Comparison of ENCODE assay signal across 16 cellular contexts in the genomic region with DNA sequence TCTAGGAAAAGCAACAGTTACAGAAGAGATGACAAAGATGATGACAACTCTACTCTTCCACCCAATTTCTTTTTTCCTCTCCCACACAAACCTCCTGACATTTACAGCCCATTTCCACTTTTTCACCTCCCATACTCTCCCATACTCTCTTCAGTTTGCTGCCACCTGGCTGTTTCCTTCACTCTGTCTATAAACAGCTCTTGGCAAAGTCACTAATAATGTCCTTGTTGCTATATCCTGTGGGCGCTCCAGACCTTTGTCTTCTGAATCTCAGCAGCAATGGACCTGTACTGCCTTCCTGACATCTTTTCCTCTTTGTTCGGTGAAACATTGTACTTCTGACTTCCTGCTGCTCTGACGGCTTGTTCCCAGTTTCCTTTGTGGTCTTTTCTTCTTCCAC.
DNase-seq lines count a peak whose midpoint lies in the region; ATAC-seq, FAIRE-seq and TF ChIP-seq lines count a peak whose summit lies in the region.
"Had no signal": no experiment of that assay in that cellular context is flagged by ENCODE, and none has a peak within 500 bp of the region (broad histone marks: within the 10 kb centered on the region; RNA-seq: fewer than 3 reads in every experiment).

No MANE protein-coding gene starts in this region.

- H3K9me3 Mint-ChIP-seq in MCF 10A (ENCODE audit: unreplicated experiment) (no peaks in the 10 kb centered on the region), neural progenitor cell (peaks cover 2% of the 10 kb centered on the region)
- H3K9me3 Mint-ChIP-seq: CD8-positive, alpha-beta memory T cell had no signal

- DNase-seq in MCF 10A (ENCODE audit: unreplicated experiment), result no peak
- DNase-seq in breast epithelium (ENCODE audit: low spot score in 2 of 2), result no peak
- no peak for DNase-seq in GM12878 (ENCODE audit: low read depth, low spot score)
- DNase-seq in fibroblast of villous mesenchyme (ENCODE audit: low read depth), result peak; percentile 6
- no peak for DNase-seq in neural progenitor cell (ENCODE audit: low spot score)
- no peak for DNase-seq in globus pallidus (ENCODE audit: low spot score)
- DNase-seq in MV-4-11 (lab: John Stamatoyannopoulos, UW), result no peak
- DNase-seq in tibial artery, result no peak
- DNase-seq: activated naive CD4-positive, alpha-beta T cell treated with anti-CD3 and anti-CD28 coated beads, Interleukin-2, amount 50 U/mL, for 16 hours; body of pancreas; CD8-positive, alpha-beta memory T cell; NCI-H146; NCI-H446; SIG-M5; T1000 had no signal

- H3K4me3 Mint-ChIP-seq in MCF 10A (ENCODE audit: unreplicated experiment), result no peak overlapping the region
- no peak overlapping the region for H3K4me3 Mint-ChIP-seq in neural progenitor cell
- H3K4me3 Mint-ChIP-seq: CD8-positive, alpha-beta memory T cell; memory B cell had no signal

- H3K36me3 ChIP-seq in breast epithelium (no peaks in the 10 kb centered on the region), GM12878 (ENCODE audit: control insufficient read depth in 2 of 2, insufficient read depth in 2 of 2, low read length in 1 of 2) (no peaks in the 10 kb centered on the region), neural progenitor cell (no peaks in the 10 kb centered on the region), tibial artery (no peaks in the 10 kb centered on the region)

- TF ChIP-seq EP300 in GM12878 (IDR thresholded peaks at IDR 0.05; ENCODE audit: borderline replicate concordance in 1 of 2, control insufficient read depth in 1 of 2, low read depth in 2 of 2, low read length in 2 of 2), result no peak

- H4K20me1 ChIP-seq in GM12878 (ENCODE audit: control insufficient read depth, insufficient read depth) (no peaks in the 10 kb centered on the region), neural progenitor cell (ENCODE audit: low read depth) (no peaks in the 10 kb centered on the region)

- POLR2A ChIA-PET in MCF 10A (lab: Yijun Ruan, JAX) (interaction anchor here (0.7 to 1.5 kb wide), 5 partner anchors 12 to 95 kb away, joined by 3 to 6 read pairs (median 4); a partner anchor contains a TSS), GM12878 (lab: Charles Lee) (no interaction called here)

- H2AFZ ChIP-seq in GM12878 (ENCODE audit: control insufficient read depth, low read depth, low read length) (no peak overlapping the region), neural progenitor cell (replicated peaks) (peak overlapping the region; percentile 92)

- H3K27me3 ChIP-seq in breast epithelium (no peaks in the 10 kb centered on the region), GM12878 (replicated peaks in 1 of 2; ENCODE audit: control insufficient read depth in 2 of 2, insufficient read depth in 2 of 2, low read length in 1 of 2) (no peaks in the 10 kb centered on the region; a peak in 1 of 4 replicates), neural progenitor cell (no peaks in the 10 kb centered on the region), tibial artery (no peaks in the 10 kb centered on the region)
- H3K27me3 ChIP-seq: body of pancreas had no signal

- H3K27ac ChIP-seq in breast epithelium, result no peak overlapping the region
- H3K27ac ChIP-seq in GM12878 (ENCODE audit: control insufficient read depth, insufficient read depth), result no peak overlapping the region
- no peak overlapping the region for H3K27ac ChIP-seq in neural progenitor cell
- no peak overlapping the region for H3K27ac ChIP-seq in tibial artery
- H3K27ac ChIP-seq: body of pancreas had no signal

- no peak for FAIRE-seq in GM12878 (lab: Jason Lieb, UNC)

- no peak overlapping the region for H3K9ac ChIP-seq in GM12878 (ENCODE audit: control insufficient read depth, insufficient read depth, low read length)
- H3K9ac ChIP-seq in neural progenitor cell, result no peak overlapping the region

- H3K9me3 ChIP-seq in breast epithelium, result no peaks in the 10 kb centered on the region
- H3K9me3 ChIP-seq in GM12878 (replicated peaks; ENCODE audit: control insufficient read depth, insufficient read depth, low read length), result no peaks in the 10 kb centered on the region
- no peaks in the 10 kb centered on the region for H3K9me3 ChIP-seq in neural progenitor cell (ENCODE audit: low read depth)
- H3K9me3 ChIP-seq in tibial artery, result no peaks in the 10 kb centered on the region
- H3K9me3 ChIP-seq: body of pancreas had no signal

- no peak for TF ChIP-seq RAD21 in GM12878 (IDR thresholded peaks at IDR 0.05; ENCODE audit: insufficient read depth, low read depth, low read length)

- intact Hi-C loops in MCF 10A (cut with micrococcal nuclease), result no loop called here
- intact Hi-C loops in breast epithelium (cut with DNase I; ENCODE audit: low total_unique reads), result no loop called here
- intact Hi-C loops in GM12878 (cut with micrococcal nuclease; ENCODE audit: unreplicated experiment), result no loop called here
- intact Hi-C loops in tibial artery (cut with DNase I; ENCODE audit: low total_unique reads), result no loop called here

- no peaks in the 10 kb centered on the region for H3K36me3 Mint-ChIP-seq in MCF 10A (ENCODE audit: insufficient read depth, unreplicated experiment)
- no peaks in the 10 kb centered on the region for H3K36me3 Mint-ChIP-seq in neural progenitor cell
- H3K36me3 Mint-ChIP-seq: CD8-positive, alpha-beta memory T cell; memory B cell had no signal

- H3K4me3 ChIP-seq in breast epithelium, result no peak overlapping the region
- no peak overlapping the region for H3K4me3 ChIP-seq in GM12878
- no peak overlapping the region for H3K4me3 ChIP-seq in fibroblast of villous mesenchyme (ENCODE audit: low read depth, low read length)
- no peak overlapping the region for H3K4me3 ChIP-seq in neural progenitor cell
- no peak overlapping the region for H3K4me3 ChIP-seq in tibial artery
- H3K4me3 ChIP-seq: body of pancreas had no signal

- H3K4me1 Mint-ChIP-seq in MCF 10A (ENCODE audit: insufficient read depth, unreplicated experiment), result peaks cover 20% of the 10 kb centered on the region
- peaks cover 4% of the 10 kb centered on the region for H3K4me1 Mint-ChIP-seq in neural progenitor cell
- H3K4me1 Mint-ChIP-seq: CD8-positive, alpha-beta memory T cell; memory B cell had no signal

- H3F3A ChIP-seq in neural progenitor cell (ENCODE audit: low read depth), result no peaks in the 10 kb centered on the region

- in situ Hi-C loops in GM12878 (cut with MboI), result no loop called here

- H3K4me1 ChIP-seq in breast epithelium, result no peaks in the 10 kb centered on the region
- no peaks in the 10 kb centered on the region for H3K4me1 ChIP-seq in GM12878 (ENCODE audit: control insufficient read depth, insufficient read depth, low read length)
- H3K4me1 ChIP-seq in neural progenitor cell, result no peaks in the 10 kb centered on the region
- no peaks in the 10 kb centered on the region for H3K4me1 ChIP-seq in tibial artery
- H3K4me1 ChIP-seq: body of pancreas had no signal

- RAD21 ChIA-PET in GM12878 (lab: Charles Lee; ENCODE audit: unreplicated experiment), result no interaction called here

- BruUV-seq in MCF 10A (replicated peaks; lab: Mats Ljungman, UMichigan) (no TSS peak), GM12878 (replicated peaks; lab: Mats Ljungman, UMichigan) (no TSS peak)

- CTCF ChIA-PET in MCF 10A (lab: Yijun Ruan, JAX), result no interaction called here
- CTCF ChIA-PET in GM12878 (lab: Yijun Ruan, JAX), result interaction anchor here (0.6 to 1.3 kb wide), 3 partner anchors 9 to 1441 kb away, joined by 3 to 5 read pairs (median 3); no protein-coding TSS in a partner anchor

- peak overlapping the region; percentile 6 for H3K27ac Mint-ChIP-seq in MCF 10A (ENCODE audit: low read depth, unreplicated experiment)
- H3K27ac Mint-ChIP-seq in neural progenitor cell, result no peak overlapping the region
- H3K27ac Mint-ChIP-seq: CD8-positive, alpha-beta memory T cell; memory B cell had no signal

- TF ChIP-seq CTCF in MCF 10A (IDR thresholded peaks at IDR 0.05; ENCODE audit: unreplicated experiment), result no peak
- TF ChIP-seq CTCF in breast epithelium (IDR thresholded peaks at IDR 0.05), result no peak
- no peak for TF ChIP-seq CTCF in GM12878 (IDR thresholded peaks at IDR 0.05 in 2 of 3, conservative IDR thresholded peaks at IDR 0.05 in 1 of 3; ENCODE audit: control insufficient read depth in 2 of 3, extremely low read depth in 1 of 3, insufficient read depth in 1 of 3, low read depth in 3 of 3, low read length in 3 of 3)
- peak; percentile 30 for TF ChIP-seq CTCF in fibroblast of villous mesenchyme (IDR thresholded peaks at IDR 0.05; ENCODE audit: insufficient read depth, low read depth, low read length)
- TF ChIP-seq CTCF in neural progenitor cell (IDR thresholded peaks at IDR 0.05), result no peak
- TF ChIP-seq CTCF in tibial artery (IDR thresholded peaks at IDR 0.05), result no peak

- no peak for TF ChIP-seq POLR2A in breast epithelium (IDR thresholded peaks at IDR 0.05)
- TF ChIP-seq POLR2A in GM12878 (IDR thresholded peaks at IDR 0.05; ENCODE audit: low read depth, low read length), result no peak

- H3K79me2 ChIP-seq in GM12878 (ENCODE audit: control insufficient read depth, insufficient read depth, low read length) (no peaks in the 10 kb centered on the region), neural progenitor cell (ENCODE audit: low read depth) (no peaks in the 10 kb centered on the region)

- H3K4me2 ChIP-seq in GM12878 (ENCODE audit: control insufficient read depth, insufficient read depth), result no peak overlapping the region
- no peak overlapping the region for H3K4me2 ChIP-seq in neural progenitor cell

- ATAC-seq in GM12878, result 0 out of 3 replicates have a peak, but pooled peaks have one; percentile 25
- ATAC-seq: body of pancreas had no signal

- 51% methylated on average over 3 of the region's 3 CpGs for WGBS in GM12878 (ENCODE audit: insufficient coverage, insufficient replicate concordance, low lambda C conversion rate, missing lambda C conversion rate)

- SMC1A ChIA-PET in GM12878 (lab: Charles Lee; ENCODE audit: uncharacterized antibody, unreplicated experiment), result interaction anchor here (1.0 to 1.6 kb wide), 2 partner anchors 38 to 244 kb away, joined by 3 read pairs; no protein-coding TSS in a partner anchor

- H3K27me3 Mint-ChIP-seq in MCF 10A (ENCODE audit: insufficient read depth, unreplicated experiment) (no peaks in the 10 kb centered on the region), neural progenitor cell (ENCODE audit: insufficient read depth, low read depth) (no peaks in the 10 kb centered on the region)
